In genomic region chr5:153623117-153623516, GRCh38 we compare ENCODE assay signal across 18 cellular contexts.
"Had no signal": no experiment of that assay in that cellular context is flagged by ENCODE, and none has a peak within 500 bp of the region (broad histone marks: within the 10 kb centered on the region; RNA-seq: fewer than 3 reads in every experiment).

No MANE protein-coding gene starts in this region.

- H3K36me3 Mint-ChIP-seq: naive thymus-derived CD4-positive, alpha-beta T cell had no signal

- H3K4me1 Mint-ChIP-seq: naive thymus-derived CD4-positive, alpha-beta T cell had no signal

- DNase-seq: effector memory CD8-positive, alpha-beta T cell; erythroblast; heart right ventricle; hypothalamus; naive thymus-derived CD4-positive, alpha-beta T cell; nephron progenitor cell; ovary; sigmoid colon; stimulated activated CD4-positive, alpha-beta T cell treated with anti-CD3 and anti-CD28 coated beads, Interleukin-2, amount 100 ng/mL, for 24 hours; stimulated activated naive CD4-positive, alpha-beta T cell; stomach; substantia nigra; transverse colon had no signal

- H3K4me3 Mint-ChIP-seq: dendritic cell treated with granulocyte-macrophage colony-stimulating factor and Interleukin-4, amounts not matched to agents 40 ng/mL and 50 ng/mL, for 4 days; effector memory CD8-positive, alpha-beta T cell; naive thymus-derived CD4-positive, alpha-beta T cell; nephron progenitor cell had no signal

- H3K27ac ChIP-seq: heart right ventricle, ovary, right atrium auricular region, sigmoid colon, skin epidermis, stomach, thoracic aorta, transverse colon had no signal

- H3K27me3 Mint-ChIP-seq: dendritic cell treated with granulocyte-macrophage colony-stimulating factor and Interleukin-4, amounts not matched to agents 40 ng/mL and 50 ng/mL, for 4 days had no signal

- H3K27ac Mint-ChIP-seq: dendritic cell treated with granulocyte-macrophage colony-stimulating factor and Interleukin-4, amounts not matched to agents 40 ng/mL and 50 ng/mL, for 4 days; effector memory CD8-positive, alpha-beta T cell; naive thymus-derived CD4-positive, alpha-beta T cell; nephron progenitor cell had no signal

- H3K4me3 ChIP-seq: heart right ventricle, ovary, right atrium auricular region, sigmoid colon, skin epidermis, stomach, thoracic aorta, transverse colon had no signal

- H3K36me3 ChIP-seq: heart right ventricle, ovary, right atrium auricular region, sigmoid colon, stomach, thoracic aorta, transverse colon had no signal

- ATAC-seq: effector memory CD8-positive, alpha-beta T cell; heart right ventricle; left lobe of liver; naive thymus-derived CD4-positive, alpha-beta T cell had no signal

- H3K9me3 ChIP-seq: heart right ventricle, ovary, right atrium auricular region, sigmoid colon, stomach, thoracic aorta, transverse colon had no signal

- H3K4me1 ChIP-seq: sigmoid colon, stomach, transverse colon had no signal

- H3K27me3 ChIP-seq: heart right ventricle, ovary, right atrium auricular region, sigmoid colon, stomach, transverse colon had no signal

- H3K9me3 Mint-ChIP-seq: dendritic cell treated with granulocyte-macrophage colony-stimulating factor and Interleukin-4, amounts not matched to agents 40 ng/mL and 50 ng/mL, for 4 days; effector memory CD8-positive, alpha-beta T cell; nephron progenitor cell had no signal
